ENCODE assay signal across 8 cellular contexts in the genomic region with DNA sequence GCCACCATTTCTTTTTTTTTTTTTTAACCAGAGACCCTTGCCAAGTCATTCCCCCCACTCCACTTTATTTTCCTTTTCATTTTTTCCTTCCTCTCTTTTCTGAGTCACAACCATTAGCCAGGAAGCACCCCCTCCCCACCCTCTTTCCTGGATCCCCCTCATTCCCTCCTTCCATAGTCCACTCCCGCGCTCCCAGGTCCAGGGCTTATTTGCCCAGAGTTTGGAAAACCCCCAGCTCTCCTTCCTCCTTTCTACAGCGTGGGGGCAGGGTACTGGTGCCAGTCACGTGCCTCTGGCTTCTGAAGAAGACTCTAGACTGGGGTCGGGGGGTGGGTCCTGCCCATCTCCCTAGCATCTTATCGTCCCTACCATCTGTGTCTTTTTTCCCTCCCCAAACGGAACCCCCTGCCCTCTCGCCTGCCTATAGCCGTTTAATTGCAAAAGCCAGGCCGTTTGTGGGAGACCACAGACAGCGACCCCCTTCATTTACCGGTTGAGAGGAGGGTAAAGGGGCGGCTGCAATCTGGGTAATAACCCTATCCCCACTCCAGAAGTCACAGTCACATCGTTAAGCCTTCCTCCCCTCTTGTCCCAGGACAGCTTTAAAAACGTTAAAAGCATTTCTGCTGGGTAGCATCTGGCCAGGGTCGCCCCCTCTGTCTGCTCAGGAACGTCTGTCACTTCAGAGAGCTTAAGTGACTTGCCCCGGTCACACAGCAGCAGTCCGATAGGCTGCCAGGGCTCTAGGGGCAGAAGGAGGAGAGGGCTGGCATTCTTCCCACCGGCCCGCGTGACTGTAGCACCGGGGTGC. TPM values are rescaled to one million over a fixed set of nuclear protein-coding genes. Genes with fewer than 3 reads are reported as not detected.
DNase-seq lines count a peak whose midpoint lies in the region; ATAC-seq and TF ChIP-seq lines count a peak whose summit lies in the region.

No MANE protein-coding gene starts in this region.

- H3K4me2 ChIP-seq in MM.1S (ENCODE audit: low read depth, low read length) = peak overlapping the region; percentile 77

- CTCF ChIA-PET in activated naive CD4-positive, alpha-beta T cell treated with anti-CD3 and anti-CD28 coated beads, Interleukin-2, amount 10 ng/mL, durations not matched to agents 7 days and 5 days (lab: Charles Lee) = interaction anchor here (0.8 to 1.5 kb wide), 3 partner anchors 28 to 52 kb away, joined by 3 to 6 read pairs (median 3); a partner anchor contains a TSS

- intact Hi-C loops in esophagus squamous epithelium (cut with DNase I) = no loop called here

- H3K9me2 ChIP-seq in MM.1S (replicated peaks; ENCODE audit: insufficient read depth, low read length) = no peaks in the 10 kb centered on the region

- peak overlapping the region; percentile 99 for H3K4me3 Mint-ChIP-seq in activated naive CD4-positive, alpha-beta T cell treated with anti-CD3 and anti-CD28 coated beads, Interleukin-2, amount 10 ng/mL, durations not matched to agents 7 days and 5 days
- peak overlapping the region; percentile 97 for H3K4me3 Mint-ChIP-seq in T-helper 17 cell

- H2AFZ ChIP-seq in MM.1S (ENCODE audit: low read length) (peak overlapping the region; percentile 45), neuron (ENCODE audit: low read depth, low read length) (peak overlapping the region; percentile 50)

- H3K9me3 ChIP-seq in MM.1S (replicated peaks; ENCODE audit: insufficient read depth, low read length) (no peaks in the 10 kb centered on the region), T-helper 17 cell (ENCODE audit: control insufficient read depth, low read length, poor library complexity, severe bottlenecking) (no peaks in the 10 kb centered on the region), esophagus squamous epithelium (no peaks in the 10 kb centered on the region), neuron (ENCODE audit: low read length) (no peaks in the 10 kb centered on the region)

- H3K27me3 ChIP-seq in MM.1S (replicated peaks; ENCODE audit: insufficient read depth, low read length) (no peaks in the 10 kb centered on the region), esophagus squamous epithelium (no peaks in the 10 kb centered on the region), neuron (ENCODE audit: insufficient read depth, low read length) (no peaks in the 10 kb centered on the region)

- no peak for ATAC-seq in T-helper 17 cell

- H4K20me1 ChIP-seq in MM.1S (ENCODE audit: insufficient read depth, low read length) = peaks cover 15% of the 10 kb centered on the region

- H3K4me1 ChIP-seq in MM.1S (ENCODE audit: low read length) (peaks cover 39% of the 10 kb centered on the region), esophagus squamous epithelium (peaks cover 30 to 60% (median 33%) of the 10 kb centered on the region in 3 donors), neuron (ENCODE audit: insufficient read depth, low read length) (peaks cover 27% of the 10 kb centered on the region)

- H3K79me2 ChIP-seq in MM.1S (ENCODE audit: low read length) = peaks cover 44% of the 10 kb centered on the region

- no peak for TF ChIP-seq POLR2A in esophagus squamous epithelium (IDR thresholded peaks at IDR 0.05)

- H3K27ac ChIP-seq in MM.1S (ENCODE audit: low read length) = peak overlapping the region; percentile 75
- H3K27ac ChIP-seq in esophagus squamous epithelium = peak overlapping the region; percentile 47 to 98 (median 86)

- no peaks in the 10 kb centered on the region for H3K27me3 Mint-ChIP-seq in activated naive CD4-positive, alpha-beta T cell treated with anti-CD3 and anti-CD28 coated beads, Interleukin-2, amount 10 ng/mL, durations not matched to agents 7 days and 5 days
- H3K27me3 Mint-ChIP-seq in T-helper 17 cell = no peaks in the 10 kb centered on the region

- peaks cover 73% of the 10 kb centered on the region for H3K4me1 Mint-ChIP-seq in activated naive CD4-positive, alpha-beta T cell treated with anti-CD3 and anti-CD28 coated beads, Interleukin-2, amount 10 ng/mL, durations not matched to agents 7 days and 5 days
- H3K4me1 Mint-ChIP-seq in T-helper 17 cell = peaks cover 50% of the 10 kb centered on the region

- no peak for TF ChIP-seq CTCF in MM.1S (IDR thresholded peaks at IDR 0.05; ENCODE audit: low read length)
- TF ChIP-seq CTCF in esophagus squamous epithelium (IDR thresholded peaks at IDR 0.05) = no peak

- H3K4me3 ChIP-seq in MM.1S (ENCODE audit: low read length) = peak overlapping the region; percentile 57
- peak overlapping the region; percentile 95 to 99 (median 98) for H3K4me3 ChIP-seq in esophagus squamous epithelium
- peak overlapping the region; percentile 83 for H3K4me3 ChIP-seq in neuron (ENCODE audit: low read length)

- DNase-seq in activated naive CD4-positive, alpha-beta T cell treated with anti-CD3 and anti-CD28 coated beads, Interleukin-2, amount 10 ng/mL, durations not matched to agents 7 days and 5 days = peak; percentile 52
- DNase-seq in activated naive CD4-positive, alpha-beta T cell (lab: John Stamatoyannopoulos, UW) = no peak
- DNase-seq in MM.1S (peak; percentile 64), T-helper 17 cell (no peak), esophagus squamous epithelium (lab: John Stamatoyannopoulos, UW) (no peak), hippocampal formation (lab: John Stamatoyannopoulos, UW) (no peak)
- no peak for DNase-seq in activated CD4-positive, CD25-positive, alpha-beta regulatory T cell treated with anti-CD3 and anti-CD28 coated beads, Interleukin-2, amount 50 U/mL, for 72 hours

- WGBS in esophagus squamous epithelium, 2 donors = 2 to 7% methylated on average over 11 to 21 of the region's 23 CpGs

- H3K36me3 ChIP-seq in MM.1S (replicated peaks; ENCODE audit: insufficient read depth, low read length) = peaks cover 19% of the 10 kb centered on the region
- peaks cover 14 to 31% (median 16%) of the 10 kb centered on the region in 3 donors for H3K36me3 ChIP-seq in esophagus squamous epithelium
- peaks cover 27% of the 10 kb centered on the region for H3K36me3 ChIP-seq in neuron (ENCODE audit: insufficient read depth, low read length)

- peaks cover 48% of the 10 kb centered on the region for H3K36me3 Mint-ChIP-seq in activated naive CD4-positive, alpha-beta T cell treated with anti-CD3 and anti-CD28 coated beads, Interleukin-2, amount 10 ng/mL, durations not matched to agents 7 days and 5 days
- peaks cover 3% of the 10 kb centered on the region for H3K36me3 Mint-ChIP-seq in T-helper 17 cell (ENCODE audit: low read depth)

- peak overlapping the region; percentile 96 for H3K27ac Mint-ChIP-seq in activated naive CD4-positive, alpha-beta T cell treated with anti-CD3 and anti-CD28 coated beads, Interleukin-2, amount 10 ng/mL, durations not matched to agents 7 days and 5 days
- peak overlapping the region; percentile 98 for H3K27ac Mint-ChIP-seq in T-helper 17 cell

- H3F3A ChIP-seq in MM.1S (ENCODE audit: insufficient read depth, low read length) = peaks cover 58% of the 10 kb centered on the region

- peak overlapping the region; percentile 49 for H3K9ac ChIP-seq in MM.1S (ENCODE audit: low read length)

- no peaks in the 10 kb centered on the region for H3K9me3 Mint-ChIP-seq in activated naive CD4-positive, alpha-beta T cell treated with anti-CD3 and anti-CD28 coated beads, Interleukin-2, amount 10 ng/mL, durations not matched to agents 7 days and 5 days

RNA-seq across cellular contexts. Expression of a gene that starts 1.0 kb away (rescaled TPM):
- total RNA-seq in T-helper 17 cell (100 to 1,000 TPM; 418 to 472 TPM), esophagus squamous epithelium (100 to 1,000 TPM; 262 to 577 (median 513) TPM)

RNA-seq across cellular contexts. Expression of a gene that starts 3.9 kb away (rescaled TPM):
- total RNA-seq in T-helper 17 cell = 10 to 100 TPM; 23.2 to 28.3 TPM
- 10 to 100 TPM; 47.7 to 53.8 (median 51.0) TPM for total RNA-seq in esophagus squamous epithelium

RNA-seq across cellular contexts. Expression of a gene that starts 8.2 kb away (rescaled TPM):
- total RNA-seq in T-helper 17 cell (10 to 100 TPM; 74.1 to 82.1 TPM), esophagus squamous epithelium (10 to 100 TPM; 67.7 to 87.4 (median 82.4) TPM)

RNA-seq across cellular contexts. Expression of a gene that starts 18.4 kb away (rescaled TPM):
- total RNA-seq in T-helper 17 cell = under 1 TPM; 0.52 to 0.86 TPM
- total RNA-seq in esophagus squamous epithelium = 1 to 10 TPM in 1 of 4 donors, not detected in 3; 2.2 TPM

RNA-seq across cellular contexts. Expression of a gene that starts 19.6 kb away (rescaled TPM):
- total RNA-seq in T-helper 17 cell (1 to 10 TPM; 6.9 to 8.3 TPM), esophagus squamous epithelium (10 to 100 TPM; 34.4 to 59.7 (median 44.9) TPM)

Comparison
In these comparisons a context has a peak if more than half of its experiments do, and no peak if none do; other contexts are left out.
1. DNase-seq: peak in activated naive CD4-positive, alpha-beta T cell treated with anti-CD3 and anti-CD28 coated beads, Interleukin-2, amount 10 ng/mL, durations not matched to agents 7 days and 5 days (single experiment) and MM.1S (single experiment); none in activated naive CD4-positive, alpha-beta T cell (0 of 4), T-helper 17 cell (0 of 3), esophagus squamous epithelium (single experiment), hippocampal formation (0 of 2) and activated CD4-positive, CD25-positive, alpha-beta regulatory T cell treated with anti-CD3 and anti-CD28 coated beads, Interleukin-2, amount 50 U/mL, for 72 hours (single experiment).
2. Peak in every context shown above with its lines, with median percentiles within 50 percentile points of each other: H3K4me3 ChIP-seq.